ENCODE assay signal across 2 cellular contexts in genomic region chr22:44819966-44820631, GRCh38.
TF ChIP-seq lines count a peak whose summit lies in the region.

No MANE protein-coding gene starts in this region.

TF ChIP-seq in A549, 52 proteins besides CTCF, POLR2A, EP300 and RAD21 (continued from another document):
- TF ChIP-seq REST (IDR thresholded peaks at IDR 0.05) (no peak), KDM1A (IDR thresholded peaks at IDR 0.05; ENCODE audit: low read depth) (no peak), EHMT2 (IDR thresholded peaks at IDR 0.05; ENCODE audit: low read depth) (no peak), PHF8 (IDR thresholded peaks at IDR 0.05; ENCODE audit: borderline replicate concordance, low read depth) (no peak), CBX8 (IDR thresholded peaks at IDR 0.05) (no peak), ZNF302 (CRISPR knock-in tag; IDR thresholded peaks at IDR 0.05) (no peak)

TF ChIP-seq in WTC11, 78 proteins besides CTCF, POLR2A, EP300 and RAD21 (continued from another document):
- TF ChIP-seq ZNF532 (CRISPR knock-in tag; IDR thresholded peaks at IDR 0.05; ENCODE audit: borderline replicate concordance) (no peak), FOXJ3 (CRISPR knock-in tag; IDR thresholded peaks at IDR 0.05; ENCODE audit: borderline replicate concordance) (no peak), E2F1 (CRISPR knock-in tag; IDR thresholded peaks at IDR 0.05) (no peak), SP1 (CRISPR knock-in tag; conservative IDR thresholded peaks at IDR 0.05) (no peak)
